Comparison of ENCODE assay signal across 1 cellular context in genomic region chr2:69827796-69828540, GRCh38.
TF ChIP-seq lines count a peak whose summit lies in the region.

No MANE protein-coding gene starts in this region.

TF ChIP-seq in HepG2, 621 proteins besides CTCF, POLR2A, EP300 and RAD21 (continued from another document):
- TF ChIP-seq, protein P1, sequence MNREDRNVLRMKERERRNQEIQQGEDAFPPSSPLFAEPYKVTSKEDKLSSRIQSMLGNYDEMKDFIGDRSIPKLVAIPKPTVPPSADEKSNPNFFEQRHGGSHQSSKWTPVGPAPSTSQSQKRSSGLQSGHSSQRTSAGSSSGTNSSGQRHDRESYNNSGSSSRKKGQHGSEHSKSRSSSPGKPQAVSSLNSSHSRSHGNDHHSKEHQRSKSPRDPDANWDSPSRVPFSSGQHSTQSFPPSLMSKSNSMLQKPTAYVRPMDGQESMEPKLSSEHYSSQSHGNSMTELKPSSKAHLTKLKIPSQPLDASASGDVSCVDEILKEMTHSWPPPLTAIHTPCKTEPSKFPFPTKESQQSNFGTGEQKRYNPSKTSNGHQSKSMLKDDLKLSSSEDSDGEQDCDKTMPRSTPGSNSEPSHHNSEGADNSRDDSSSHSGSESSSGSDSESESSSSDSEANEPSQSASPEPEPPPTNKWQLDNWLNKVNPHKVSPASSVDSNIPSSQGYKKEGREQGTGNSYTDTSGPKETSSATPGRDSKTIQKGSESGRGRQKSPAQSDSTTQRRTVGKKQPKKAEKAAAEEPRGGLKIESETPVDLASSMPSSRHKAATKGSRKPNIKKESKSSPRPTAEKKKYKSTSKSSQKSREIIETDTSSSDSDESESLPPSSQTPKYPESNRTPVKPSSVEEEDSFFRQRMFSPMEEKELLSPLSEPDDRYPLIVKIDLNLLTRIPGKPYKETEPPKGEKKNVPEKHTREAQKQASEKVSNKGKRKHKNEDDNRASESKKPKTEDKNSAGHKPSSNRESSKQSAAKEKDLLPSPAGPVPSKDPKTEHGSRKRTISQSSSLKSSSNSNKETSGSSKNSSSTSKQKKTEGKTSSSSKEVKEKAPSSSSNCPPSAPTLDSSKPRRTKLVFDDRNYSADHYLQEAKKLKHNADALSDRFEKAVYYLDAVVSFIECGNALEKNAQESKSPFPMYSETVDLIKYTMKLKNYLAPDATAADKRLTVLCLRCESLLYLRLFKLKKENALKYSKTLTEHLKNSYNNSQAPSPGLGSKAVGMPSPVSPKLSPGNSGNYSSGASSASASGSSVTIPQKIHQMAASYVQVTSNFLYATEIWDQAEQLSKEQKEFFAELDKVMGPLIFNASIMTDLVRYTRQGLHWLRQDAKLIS (CRISPR knock-in tag; IDR thresholded peaks at IDR 0.05): no peak
- TF ChIP-seq FOXA3 (CRISPR knock-in tag; IDR thresholded peaks at IDR 0.05) (no peak), SRSF9 (IDR thresholded peaks at IDR 0.05; ENCODE audit: borderline replicate concordance, insufficient read depth, low read depth, low read length, poor library complexity, severe bottlenecking) (no peak), ATF1 (CRISPR knock-in tag; IDR thresholded peaks at IDR 0.05) (no peak), SOX6 (IDR thresholded peaks at IDR 0.05) (no peak), SOX6 (CRISPR knock-in tag; IDR thresholded peaks at IDR 0.05) (no peak), RBM22 (optimal IDR thresholded peaks at IDR 0.05; ENCODE audit: low read length) (peak; percentile 66), E2F5 (CRISPR knock-in tag; conservative IDR thresholded peaks at IDR 0.05) (no peak)
- TF ChIP-seq, protein P2, sequence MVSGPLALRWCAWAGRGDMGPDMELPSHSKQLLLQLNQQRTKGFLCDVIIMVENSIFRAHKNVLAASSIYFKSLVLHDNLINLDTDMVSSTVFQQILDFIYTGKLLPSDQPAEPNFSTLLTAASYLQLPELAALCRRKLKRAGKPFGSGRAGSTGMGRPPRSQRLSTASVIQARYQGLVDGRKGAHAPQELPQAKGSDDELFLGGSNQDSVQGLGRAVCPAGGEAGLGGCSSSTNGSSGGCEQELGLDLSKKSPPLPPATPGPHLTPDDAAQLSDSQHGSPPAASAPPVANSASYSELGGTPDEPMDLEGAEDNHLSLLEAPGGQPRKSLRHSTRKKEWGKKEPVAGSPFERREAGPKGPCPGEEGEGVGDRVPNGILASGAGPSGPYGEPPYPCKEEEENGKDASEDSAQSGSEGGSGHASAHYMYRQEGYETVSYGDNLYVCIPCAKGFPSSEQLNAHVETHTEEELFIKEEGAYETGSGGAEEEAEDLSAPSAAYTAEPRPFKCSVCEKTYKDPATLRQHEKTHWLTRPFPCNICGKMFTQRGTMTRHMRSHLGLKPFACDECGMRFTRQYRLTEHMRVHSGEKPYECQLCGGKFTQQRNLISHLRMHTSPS (CRISPR knock-in tag; IDR thresholded peaks at IDR 0.05; ENCODE audit: low read depth): no peak
